Comparison of ENCODE assay signal across 1 cellular context in genomic region chr4:4492161-4492847, GRCh38.
TF ChIP-seq lines count a peak whose summit lies in the region.

No MANE protein-coding gene starts in this region.

TF ChIP-seq in IMR-90, 13 proteins besides CTCF, POLR2A, EP300 and RAD21 (continued from another document):
- TF ChIP-seq, protein P1, sequence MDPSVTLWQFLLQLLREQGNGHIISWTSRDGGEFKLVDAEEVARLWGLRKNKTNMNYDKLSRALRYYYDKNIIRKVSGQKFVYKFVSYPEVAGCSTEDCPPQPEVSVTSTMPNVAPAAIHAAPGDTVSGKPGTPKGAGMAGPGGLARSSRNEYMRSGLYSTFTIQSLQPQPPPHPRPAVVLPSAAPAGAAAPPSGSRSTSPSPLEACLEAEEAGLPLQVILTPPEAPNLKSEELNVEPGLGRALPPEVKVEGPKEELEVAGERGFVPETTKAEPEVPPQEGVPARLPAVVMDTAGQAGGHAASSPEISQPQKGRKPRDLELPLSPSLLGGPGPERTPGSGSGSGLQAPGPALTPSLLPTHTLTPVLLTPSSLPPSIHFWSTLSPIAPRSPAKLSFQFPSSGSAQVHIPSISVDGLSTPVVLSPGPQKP (IDR thresholded peaks at IDR 0.05; ENCODE audit: borderline replicate concordance, low read depth, low read length): no peak
- TF ChIP-seq SMC3 (IDR thresholded peaks at IDR 0.05; ENCODE audit: low read depth, low read length) (no peak), RFX5 (IDR thresholded peaks at IDR 0.05; ENCODE audit: low read depth, low read length) (peak; percentile 44; the same call in 1 of the 2 replicates), RCOR1 (IDR thresholded peaks at IDR 0.05; ENCODE audit: insufficient replicate concordance, low read length) (no peak), BHLHE40 (IDR thresholded peaks at IDR 0.05; ENCODE audit: low read depth, low read length) (no peak), FOS (IDR thresholded peaks at IDR 0.05; ENCODE audit: low read depth, low read length) (peak; percentile 21; the same call in 1 of the 2 replicates), MAFK (IDR thresholded peaks at IDR 0.05; ENCODE audit: low read depth, low read length) (peak; percentile 62), CHD1 (IDR thresholded peaks at IDR 0.05; ENCODE audit: low read depth, low read length) (no peak), NFE2L2 (IDR thresholded peaks at IDR 0.05; ENCODE audit: low read depth, low read length) (0 out of 2 replicates have a peak, but pooled peaks have one; percentile 9), MAZ (IDR thresholded peaks at IDR 0.05; ENCODE audit: borderline replicate concordance, low read depth, low read length) (no peak)
- TF ChIP-seq, protein P2, sequence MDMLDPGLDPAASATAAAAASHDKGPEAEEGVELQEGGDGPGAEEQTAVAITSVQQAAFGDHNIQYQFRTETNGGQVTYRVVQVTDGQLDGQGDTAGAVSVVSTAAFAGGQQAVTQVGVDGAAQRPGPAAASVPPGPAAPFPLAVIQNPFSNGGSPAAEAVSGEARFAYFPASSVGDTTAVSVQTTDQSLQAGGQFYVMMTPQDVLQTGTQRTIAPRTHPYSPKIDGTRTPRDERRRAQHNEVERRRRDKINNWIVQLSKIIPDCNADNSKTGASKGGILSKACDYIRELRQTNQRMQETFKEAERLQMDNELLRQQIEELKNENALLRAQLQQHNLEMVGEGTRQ (IDR thresholded peaks at IDR 0.05; ENCODE audit: low read depth, low read length): no peak
